Comparison of ENCODE assay signal across 8 cellular contexts in genomic region chr1:84573967-84574842, GRCh38. TPM values are rescaled to one million over a fixed set of nuclear protein-coding genes. Genes with fewer than 3 reads are reported as not detected.
DNase-seq lines count a peak whose midpoint lies in the region; ATAC-seq and TF ChIP-seq lines count a peak whose summit lies in the region.

Gene CTBS (minus strand): TSS chr1:84574440. CDS start chr1:84574415, 25 bp downstream.

- intact Hi-C loops in lower leg skin (cut with DNase I; ENCODE audit: low total_unique reads) = loop anchor here (5.0 kb wide), 1 partner anchor 778 kb away; no protein-coding TSS in a partner anchor

- no peak for TF ChIP-seq POLR2A in lower leg skin (IDR thresholded peaks at IDR 0.05)

- H3K9me3 Mint-ChIP-seq in activated CD4-positive, alpha-beta memory T cell treated with anti-CD3 and anti-CD28 coated beads, Interleukin-2, amount 10 ng/mL, durations not matched to agents 7 days and 5 days = no peaks in the 10 kb centered on the region

- H3K4me1 Mint-ChIP-seq in activated CD4-positive, alpha-beta memory T cell treated with anti-CD3 and anti-CD28 coated beads, Interleukin-2, amount 10 ng/mL, durations not matched to agents 7 days and 5 days = peaks cover 39% of the 10 kb centered on the region

- CTCF ChIA-PET in activated CD4-positive, alpha-beta memory T cell treated with anti-CD3 and anti-CD28 coated beads, Interleukin-2, amount 10 ng/mL, durations not matched to agents 7 days and 5 days (lab: Charles Lee) = interaction anchor here (1.0 to 3.7 kb wide), 9 partner anchors 23 to 439 kb away, joined by 3 to 27 read pairs (median 5); partner anchors contain the start of genes GNG5, PRKACB and SPATA1

- H3K36me3 Mint-ChIP-seq in activated CD4-positive, alpha-beta memory T cell treated with anti-CD3 and anti-CD28 coated beads, Interleukin-2, amount 10 ng/mL, durations not matched to agents 7 days and 5 days (ENCODE audit: low read depth) = peaks cover 42% of the 10 kb centered on the region

- ATAC-seq in GM19395 (IDR thresholded peaks at IDR 0.05; ENCODE audit: unreplicated experiment) (peak; percentile 82), HG03558 (IDR thresholded peaks at IDR 0.05; ENCODE audit: extremely low read depth, unreplicated experiment) (peak; percentile 55)

- peak within 1 kb of the TSS; percentile 90 to 96 for H3K9ac ChIP-seq in duodenal mucosa (ENCODE audit: low read depth in 1 of 2, low read length in 2 of 2)

- POLR2A ChIA-PET in activated CD4-positive, alpha-beta memory T cell treated with anti-CD3 and anti-CD28 coated beads, Interleukin-2, amount 10 ng/mL, durations not matched to agents 7 days and 5 days (lab: Charles Lee) = interaction anchor here (0.7 to 5.6 kb wide), 53 partner anchors 9 to 702 kb away, joined by 3 to 209 read pairs (median 4); partner anchors contain the start of genes BCL10, GNG5, PRKACB and RPF1

- peak within 1 kb of the TSS; percentile 100 for H3K27ac Mint-ChIP-seq in activated CD4-positive, alpha-beta memory T cell treated with anti-CD3 and anti-CD28 coated beads, Interleukin-2, amount 10 ng/mL, durations not matched to agents 7 days and 5 days

- H3K27me3 ChIP-seq in duodenal mucosa (ENCODE audit: control insufficient read depth in 1 of 2, insufficient read depth in 2 of 2, low read length in 2 of 2) = no peaks in the 10 kb centered on the region

- peak within 1 kb of the TSS; percentile 97 for H3K4me3 Mint-ChIP-seq in activated CD4-positive, alpha-beta memory T cell treated with anti-CD3 and anti-CD28 coated beads, Interleukin-2, amount 10 ng/mL, durations not matched to agents 7 days and 5 days

- no peak for TF ChIP-seq CTCF in lower leg skin (IDR thresholded peaks at IDR 0.05)

- H3K9me3 ChIP-seq in duodenal mucosa (ENCODE audit: control insufficient read depth in 1 of 2, low read length in 2 of 2) = no peaks in the 10 kb centered on the region

- peak within 1 kb of the TSS; percentile 76 to 92 for H3K4me3 ChIP-seq in duodenal mucosa (ENCODE audit: low read depth in 1 of 2, low read length in 2 of 2)
- H3K4me3 ChIP-seq in lower leg skin (ENCODE audit: low read depth, poor library complexity, severe bottlenecking) = peak within 1 kb of the TSS; percentile 77

- peak within 1 kb of the TSS; percentile 98 for H3K27ac ChIP-seq in duodenal mucosa (ENCODE audit: low read depth, low read length)

- 0 to 1% methylated on average over 17 to 40 of the region's 67 CpGs for WGBS in lower leg skin, 2 donors

- peaks cover 16 to 26% of the 10 kb centered on the region in 2 donors for H3K4me1 ChIP-seq in duodenal mucosa (ENCODE audit: control insufficient read depth in 1 of 2, insufficient read depth in 2 of 2, low read length in 2 of 2)

- peak; percentile 97 for DNase-seq in CD1c-positive myeloid dendritic cell (ENCODE audit: extremely low spot score)
- DNase-seq in NCI-H82 treated with DMSO at 0.1 percent for 48 hours (lab: John Stamatoyannopoulos, UW; ENCODE audit: unreplicated experiment) = peak; percentile 59
- DNase-seq in activated CD4-positive, alpha-beta memory T cell treated with anti-CD3 and anti-CD28 coated beads, Interleukin-2, amount 10 ng/mL, durations not matched to agents 7 days and 5 days = peak; percentile 86
- peak; percentile 72 to 96 for DNase-seq in lower leg skin (ENCODE audit: low spot score in 2 of 2)
- DNase-seq in stimulated activated CD4-positive, alpha-beta T cell treated with anti-CD3 and anti-CD28 coated beads, Interleukin-4, amount 100 ng/mL, for 48 hours (ENCODE audit: low read depth in 2 of 2) = peak; percentile 79

- no peaks in the 10 kb centered on the region for H3K27me3 Mint-ChIP-seq in activated CD4-positive, alpha-beta memory T cell treated with anti-CD3 and anti-CD28 coated beads, Interleukin-2, amount 10 ng/mL, durations not matched to agents 7 days and 5 days

- H3K36me3 ChIP-seq in duodenal mucosa (ENCODE audit: control insufficient read depth in 1 of 2, insufficient read depth in 2 of 2, low read length in 2 of 2) = peaks cover 3 to 11% of the 10 kb centered on the region in 2 donors

RNA-seq across cellular contexts. Expression of gene CTBS, which starts in this region (rescaled TPM):
- total RNA-seq in activated CD4-positive, alpha-beta memory T cell treated with anti-CD3 and anti-CD28 coated beads, Interleukin-2, amount 10 ng/mL, durations not matched to agents 7 days and 5 days = 10 to 100 TPM; 27.2 to 28.1 TPM
- 10 to 100 TPM; 15.1 to 16.9 (median 15.5) TPM for total RNA-seq in lower leg skin

Comparison
In these comparisons a context has a peak if more than half of its experiments do, and no peak if none do; other contexts are left out.
1. Peak in every context shown above with its lines: DNase-seq, ATAC-seq, H3K4me3 ChIP-seq and H3K27ac ChIP-seq.